20 cellular contexts compared by ENCODE assay signal in the genomic region with DNA sequence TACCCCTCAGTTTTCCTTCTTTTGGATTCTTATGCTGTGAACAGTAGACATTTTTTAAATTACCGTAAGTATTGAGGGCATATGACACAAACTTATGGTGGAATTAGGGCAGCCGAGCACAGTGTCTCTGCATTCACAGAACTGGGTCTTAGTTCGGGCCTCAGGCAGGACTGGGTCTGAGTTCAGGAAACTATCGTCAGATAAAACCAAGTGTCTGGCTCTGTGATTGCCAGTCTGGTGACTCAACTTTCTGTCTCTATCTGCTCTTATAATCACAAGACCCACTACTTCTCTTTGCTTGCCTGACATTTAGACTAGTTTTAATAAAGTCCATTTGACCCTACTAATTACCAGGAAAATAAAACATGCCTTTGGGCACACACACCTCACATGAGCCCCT.
DNase-seq lines count a peak whose midpoint lies in the region; ATAC-seq and TF ChIP-seq lines count a peak whose summit lies in the region.
"Had no signal": no experiment of that assay in that cellular context is flagged by ENCODE, and none has a peak within 500 bp of the region (broad histone marks: within the 10 kb centered on the region; RNA-seq: fewer than 3 reads in every experiment).

No MANE protein-coding gene starts in this region.

- no peaks in the 10 kb centered on the region for H3K9me3 ChIP-seq in SK-N-MC (ENCODE audit: low read depth, low read length)
- no peaks in the 10 kb centered on the region for H3K9me3 ChIP-seq in transverse colon
- H3K9me3 ChIP-seq: sigmoid colon, tibial nerve had no signal

- TF ChIP-seq CTCF in brain microvascular endothelial cell (IDR thresholded peaks at IDR 0.05; ENCODE audit: low read depth, low read length, missing control alignments) (no peak), transverse colon (IDR thresholded peaks at IDR 0.05) (no peak)

- peak overlapping the region; percentile 99 for H3K27ac ChIP-seq in SK-N-MC
- peak overlapping the region; percentile 46 for H3K27ac ChIP-seq in brain microvascular endothelial cell
- H3K27ac ChIP-seq in urinary bladder (ENCODE audit: low read depth) = peak overlapping the region; percentile 10
- H3K27ac ChIP-seq in transverse colon = no peak overlapping the region
- H3K27ac ChIP-seq: dorsolateral prefrontal cortex, foreskin keratinocyte, parathyroid adenoma, sigmoid colon, tibial nerve, VCaP had no signal

- H3K4me3 ChIP-seq in SK-N-MC (no peak overlapping the region), brain microvascular endothelial cell (ENCODE audit: low read depth, low read length) (no peak overlapping the region), urinary bladder (ENCODE audit: low read depth, low read length) (no peak overlapping the region), transverse colon (no peak overlapping the region), H7 (ENCODE audit: insufficient read depth, low read depth, low read length) (no peak overlapping the region)
- H3K4me3 ChIP-seq: dorsolateral prefrontal cortex, sigmoid colon, tibial nerve had no signal

- peaks cover 15% of the 10 kb centered on the region for H3K27me3 Mint-ChIP-seq in stimulated activated naive CD8-positive, alpha-beta T cell treated with anti-CD3 and anti-CD28 coated beads, Interleukin-15, Interleukin-2, amounts not matched to agents 100 ng/mL and 50 ng/mL, for 24 hours
- H3K27me3 Mint-ChIP-seq in stimulated activated naive CD8-positive, alpha-beta T cell treated with anti-CD3 and anti-CD28 coated beads, Interleukin-15, amount 100 ng/mL, for 72 hours = peaks cover 20% of the 10 kb centered on the region

- TF ChIP-seq POLR2A in transverse colon (IDR thresholded peaks at IDR 0.05) = no peak

- peak overlapping the region; percentile 59 for H3K4me3 Mint-ChIP-seq in stimulated activated naive CD8-positive, alpha-beta T cell treated with anti-CD3 and anti-CD28 coated beads, Interleukin-15, Interleukin-2, amounts not matched to agents 100 ng/mL and 50 ng/mL, for 24 hours
- peak overlapping the region in 1 of 2 donors; percentile 65 for H3K4me3 Mint-ChIP-seq in stimulated activated naive CD8-positive, alpha-beta T cell treated with anti-CD3 and anti-CD28 coated beads, Interleukin-15, amount 100 ng/mL, for 72 hours

- H3K27me3 ChIP-seq in brain microvascular endothelial cell (replicated peaks) = no peaks in the 10 kb centered on the region
- H3K27me3 ChIP-seq in transverse colon = peaks cover 52% of the 10 kb centered on the region
- H3K27me3 ChIP-seq in H7 (ENCODE audit: control insufficient read depth, insufficient read depth, low read length) = peaks cover 8% of the 10 kb centered on the region; the same call in 1 of the 2 replicates

- intact Hi-C loops in transverse colon (cut with DNase I; ENCODE audit: low total_unique reads) = no loop called here

- ATAC-seq in stimulated activated naive CD8-positive, alpha-beta T cell treated with anti-CD3 and anti-CD28 coated beads, Interleukin-15, amount 100 ng/mL, for 72 hours = no peak
- ATAC-seq: foreskin keratinocyte, Right ventricle myocardium inferior had no signal

- H3K36me3 ChIP-seq in SK-N-MC (ENCODE audit: insufficient read depth, low read length) = peaks cover 12% of the 10 kb centered on the region
- no peaks in the 10 kb centered on the region for H3K36me3 ChIP-seq in brain microvascular endothelial cell (replicated peaks)
- no peaks in the 10 kb centered on the region for H3K36me3 ChIP-seq in urinary bladder (ENCODE audit: insufficient read depth)
- no peaks in the 10 kb centered on the region for H3K36me3 ChIP-seq in transverse colon
- H3K36me3 ChIP-seq in H7 (replicated peaks; ENCODE audit: control insufficient read depth, insufficient read depth, low read length) = no peaks in the 10 kb centered on the region
- H3K36me3 ChIP-seq: sigmoid colon, tibial nerve had no signal

- peaks cover 19% of the 10 kb centered on the region for H3K9me3 Mint-ChIP-seq in stimulated activated naive CD8-positive, alpha-beta T cell treated with anti-CD3 and anti-CD28 coated beads, Interleukin-15, Interleukin-2, amounts not matched to agents 100 ng/mL and 50 ng/mL, for 24 hours
- H3K9me3 Mint-ChIP-seq in stimulated activated naive CD8-positive, alpha-beta T cell treated with anti-CD3 and anti-CD28 coated beads, Interleukin-15, amount 100 ng/mL, for 72 hours = peaks cover 15 to 20% of the 10 kb centered on the region in 2 donors

- TF ChIP-seq EP300 in transverse colon (IDR thresholded peaks at IDR 0.05; ENCODE audit: low read depth) = no peak

- H3K4me1 Mint-ChIP-seq in stimulated activated naive CD8-positive, alpha-beta T cell treated with anti-CD3 and anti-CD28 coated beads, Interleukin-15, Interleukin-2, amounts not matched to agents 100 ng/mL and 50 ng/mL, for 24 hours (ENCODE audit: low read depth) = peaks cover 19% of the 10 kb centered on the region
- peaks cover 12% of the 10 kb centered on the region for H3K4me1 Mint-ChIP-seq in stimulated activated naive CD8-positive, alpha-beta T cell treated with anti-CD3 and anti-CD28 coated beads, Interleukin-15, amount 100 ng/mL, for 72 hours

- H3K9ac ChIP-seq in SK-N-MC (ENCODE audit: insufficient read length) = peak overlapping the region; percentile 64
- H3K9ac ChIP-seq: parathyroid adenoma had no signal

- DNase-seq in stimulated activated naive CD8-positive, alpha-beta T cell treated with anti-CD3 and anti-CD28 coated beads, Interleukin-15, amount 100 ng/mL, for 72 hours = no peak
- DNase-seq in SK-N-MC (ENCODE audit: low read depth, low spot score) (no peak), brain microvascular endothelial cell (peak; percentile 36), transverse colon (no peak), H7 (no peak), AG20443 (ENCODE audit: low spot score) (no peak)
- DNase-seq: dorsolateral prefrontal cortex; foreskin keratinocyte; hypothalamus; KG1; kidney; NCI-H524; sigmoid colon; stimulated activated naive CD4-positive, alpha-beta T cell had no signal

- in situ Hi-C loops in brain microvascular endothelial cell (cut with HindIII; ENCODE audit: low pct_ligation_motif_present, low sequenced_read_pairs) = no loop called here
- in situ Hi-C loops in transverse colon (cut with MboI; ENCODE audit: low pct_ligation_motif_present in 1 of 4, low pct_unique_long_range_greater_than_20kb in 1 of 4, low sequenced_read_pairs in 3 of 4) = no loop called here

- peaks cover 7% of the 10 kb centered on the region for H3K36me3 Mint-ChIP-seq in stimulated activated naive CD8-positive, alpha-beta T cell treated with anti-CD3 and anti-CD28 coated beads, Interleukin-15, Interleukin-2, amounts not matched to agents 100 ng/mL and 50 ng/mL, for 24 hours (ENCODE audit: low read depth)

- peak overlapping the region; percentile 11 for H3K27ac Mint-ChIP-seq in stimulated activated naive CD8-positive, alpha-beta T cell treated with anti-CD3 and anti-CD28 coated beads, Interleukin-15, Interleukin-2, amounts not matched to agents 100 ng/mL and 50 ng/mL, for 24 hours
- peak overlapping the region in 1 of 2 donors; percentile 77 for H3K27ac Mint-ChIP-seq in stimulated activated naive CD8-positive, alpha-beta T cell treated with anti-CD3 and anti-CD28 coated beads, Interleukin-15, amount 100 ng/mL, for 72 hours

- H3K4me1 ChIP-seq in urinary bladder (ENCODE audit: insufficient read depth) = no peaks in the 10 kb centered on the region
- H3K4me1 ChIP-seq in transverse colon = no peaks in the 10 kb centered on the region
- H3K4me1 ChIP-seq: foreskin keratinocyte, parathyroid adenoma, sigmoid colon, tibial nerve had no signal

- 90% methylated on average over 4 of the region's 4 CpGs for WGBS in urinary bladder
- WGBS in transverse colon (ENCODE audit: low coverage in 1 of 2), 2 donors = 83 to 87% methylated on average over 2 to 4 of the region's 4 CpGs

Comparison
In these comparisons a context has a peak if more than half of its experiments do, and no peak if none do; other contexts are left out.
1. H3K27ac ChIP-seq: peak in SK-N-MC (single experiment), brain microvascular endothelial cell (single experiment) and urinary bladder (single experiment); none in transverse colon (0 of 4).